8 cellular contexts compared by ENCODE assay signal in genomic region chr17:78168906-78169793, GRCh38. TPM values are rescaled to one million over a fixed set of nuclear protein-coding genes. Genes with fewer than 3 reads are reported as not detected.
DNase-seq lines count a peak whose midpoint lies in the region; ATAC-seq and TF ChIP-seq lines count a peak whose summit lies in the region.

No MANE protein-coding gene starts in this region.

- TF ChIP-seq CTCF in GM13976 (IDR thresholded peaks at IDR 0.05; ENCODE audit: borderline replicate concordance, control extremely low read depth, extremely low read depth, insufficient read depth, missing control alignments) (no peak), heart left ventricle (IDR thresholded peaks at IDR 0.05) (no peak)

- H3K4me3 Mint-ChIP-seq in activated naive CD8-positive, alpha-beta T cell = peak overlapping the region; percentile 73

- H3K36me3 ChIP-seq in heart left ventricle = peaks cover 0 to 25% (median 5%) of the 10 kb centered on the region in 9 donors

- no peaks in the 10 kb centered on the region for H3K9me3 ChIP-seq in heart left ventricle

- DNase-seq in GM13976 (ENCODE audit: low spot score) (peak; percentile 75), RPMI7951 (ENCODE audit: low read depth) (peak; percentile 41), heart left ventricle (peak; percentile 65 to 74 (median 69)), pons (ENCODE audit: low spot score) (peak; percentile 72), NOMO-1 treated with dmso at 0.1 percent for 144 hours (lab: John Stamatoyannopoulos, UW; ENCODE audit: unreplicated experiment) (no peak)

- H3K27me3 ChIP-seq in heart left ventricle = no peaks in the 10 kb centered on the region

- H3K4me3 ChIP-seq in heart left ventricle = peak overlapping the region; percentile 56 to 99 (median 72)

- ATAC-seq in HG02970 (IDR thresholded peaks at IDR 0.05; ENCODE audit: low FRiP score, unreplicated experiment) = peak; percentile 29
- peak; percentile 15 to 50 (median 38) for ATAC-seq in heart left ventricle
- ATAC-seq in HG02884 (IDR thresholded peaks at IDR 0.05; ENCODE audit: unreplicated experiment) = no peak

- H3K36me3 Mint-ChIP-seq in activated naive CD8-positive, alpha-beta T cell = no peaks in the 10 kb centered on the region

- H3K4me1 ChIP-seq in heart left ventricle = peaks cover 7 to 55% (median 40%) of the 10 kb centered on the region in 12 donors

- peak overlapping the region; percentile 78 to 96 (median 86) for H3K27ac ChIP-seq in heart left ventricle

- in situ Hi-C loops in GM13976 (cut with MboI; ENCODE audit: low sequenced_read_pairs, unreplicated experiment) = no loop called here

- H3K27me3 Mint-ChIP-seq in activated naive CD8-positive, alpha-beta T cell = no peaks in the 10 kb centered on the region

- peaks cover 36% of the 10 kb centered on the region for H3K4me1 Mint-ChIP-seq in activated naive CD8-positive, alpha-beta T cell (ENCODE audit: low read depth)

- H3K27ac Mint-ChIP-seq in activated naive CD8-positive, alpha-beta T cell = peak overlapping the region; percentile 58

- WGBS in heart left ventricle, 4 donors = 0 to 27% (median 10%) methylated on average over 1 to 38 of the region's 38 CpGs

- intact Hi-C loops in heart left ventricle (cut with DNase I) = no loop called here

- TF ChIP-seq POLR2A in heart left ventricle (IDR thresholded peaks at IDR 0.05) = no peak

- H3K9me3 Mint-ChIP-seq in activated naive CD8-positive, alpha-beta T cell (ENCODE audit: low read depth) = no peaks in the 10 kb centered on the region

RNA-seq across cellular contexts. Expression of gene SYNGR2, which starts 0.8 kb away (rescaled TPM):
- total RNA-seq in RPMI7951 (2014; rRNA removed; shearing (Covaris generic)) = 15.6 and 17.3 TPM in 2 replicates
- total RNA-seq in heart left ventricle = 100 to 1,000 TPM in 7 of 9 donors, 10 to 100 TPM in 2; 99.5 to 268 (median 135) TPM
- 100 to 1,000 TPM; 104 to 174 TPM for polyA plus RNA-seq in heart left ventricle

RNA-seq across cellular contexts. Expression of gene TK1, which starts 17.7 kb away (rescaled TPM):
- total RNA-seq in RPMI7951 (2014; rRNA removed; shearing (Covaris generic)) = 161 and 167 TPM in 2 replicates
- 10 to 100 TPM in 1 of 9 donors, 1 to 10 TPM in 6, under 1 TPM in 2; 0.29 to 21.7 (median 1.2) TPM for total RNA-seq in heart left ventricle
- 1 to 10 TPM in 1 of 2 donors, under 1 TPM in 1; 0.91 to 1.9 TPM for polyA plus RNA-seq in heart left ventricle

RNA-seq across cellular contexts. Expression of gene AFMID, which starts 18.0 kb away (rescaled TPM):
- total RNA-seq in RPMI7951 (2014; rRNA removed; shearing (Covaris generic)) = 16.0 and 20.9 TPM in 2 replicates
- total RNA-seq in heart left ventricle = 10 to 100 TPM; 12.8 to 86.6 (median 33.1) TPM
- 10 to 100 TPM; 17.4 to 24.8 TPM for polyA plus RNA-seq in heart left ventricle

RNA-seq across cellular contexts. Expression of gene C17orf99, which starts 23.0 kb away (rescaled TPM):
- total RNA-seq in RPMI7951 (2014; rRNA removed; shearing (Covaris generic)) = not detected in 2 replicates
- total RNA-seq in heart left ventricle = not detected
- polyA plus RNA-seq in heart left ventricle = not detected

RNA-seq across cellular contexts. Expression of gene TMC8, which starts 38.6 kb away (rescaled TPM):
- not detected in 2 replicates for total RNA-seq in RPMI7951 (2014; rRNA removed; shearing (Covaris generic))
- total RNA-seq in heart left ventricle = 10 to 100 TPM in 1 of 9 donors, 1 to 10 TPM in 5, under 1 TPM in 3; 0.81 to 21.6 (median 1.1) TPM
- 1 to 10 TPM; 1.2 to 1.8 TPM for polyA plus RNA-seq in heart left ventricle
